Comparison of ENCODE assay signal across 9 cellular contexts in the genomic region with DNA sequence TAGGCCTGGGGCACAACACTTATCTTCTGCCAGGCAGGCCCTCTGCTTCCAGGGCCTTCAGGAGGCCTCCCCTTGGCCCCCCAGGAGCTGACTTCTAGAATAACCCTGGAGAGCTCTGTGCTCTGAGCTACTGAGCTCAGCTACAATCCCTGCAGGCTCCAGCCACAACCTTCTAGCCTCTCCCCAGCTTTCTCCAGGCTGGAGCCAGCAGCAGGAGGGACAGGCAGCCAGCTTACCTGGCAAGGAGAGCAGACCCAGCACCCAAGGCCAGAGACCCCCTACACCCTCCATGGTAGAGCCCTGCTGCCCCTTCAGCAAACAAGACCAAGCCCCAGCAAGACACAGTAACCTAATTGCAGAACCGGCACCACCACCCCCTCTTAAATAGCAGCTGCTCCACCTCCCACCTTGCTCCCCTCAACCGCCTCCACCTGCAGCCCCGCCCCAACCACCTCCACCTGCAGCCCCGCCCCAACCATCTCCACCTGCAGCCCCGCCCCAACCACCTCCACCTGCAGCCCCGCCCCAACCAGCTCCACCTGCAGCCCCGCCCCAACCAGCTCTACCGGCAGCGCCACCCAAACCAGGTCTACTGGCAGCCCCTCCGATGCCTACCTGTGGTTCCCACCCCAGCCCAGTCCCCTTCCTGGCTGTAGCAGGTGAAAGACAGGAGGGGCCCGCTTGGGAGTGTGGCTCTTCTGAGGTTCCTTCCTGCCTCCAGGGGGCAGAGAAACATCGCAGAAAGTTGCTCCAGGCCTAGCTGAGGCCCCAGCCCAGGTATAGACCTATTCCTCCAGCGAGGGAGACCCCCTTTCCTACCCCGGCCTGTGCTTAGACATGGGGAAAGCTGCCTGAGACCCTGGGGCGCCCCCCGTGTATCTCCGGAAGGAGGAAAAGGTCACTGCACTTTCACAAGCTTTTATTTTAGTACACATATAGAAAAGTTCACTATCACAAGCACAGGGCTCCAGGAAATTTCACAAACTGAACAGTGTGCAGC. TPM values are rescaled to one million over a fixed set of nuclear protein-coding genes. Genes with fewer than 3 reads are reported as not detected.
DNase-seq lines count a peak whose midpoint lies in the region; ATAC-seq, FAIRE-seq and TF ChIP-seq lines count a peak whose summit lies in the region.
"Had no signal": no experiment of that assay in that cellular context is flagged by ENCODE, and none has a peak within 500 bp of the region (broad histone marks: within the 10 kb centered on the region; RNA-seq: fewer than 3 reads in every experiment).

A gene (minus strand): TSS at position 357 of the 1,000 bp plus-strand sequence. CDS start 66 bp downstream, at position 291.

- peaks cover 23% of the 10 kb centered on the region for H3F3A ChIP-seq in SU-DHL-6 (ENCODE audit: insufficient read depth)

- H3K27me3 ChIP-seq in SU-DHL-6 (ENCODE audit: low read length) (no peaks in the 10 kb centered on the region), astrocyte (ENCODE audit: insufficient read depth, low read length) (peaks cover 14% of the 10 kb centered on the region), iPS-20b (ENCODE audit: insufficient read depth, low read length) (no peaks in the 10 kb centered on the region; the same call in 1 of the 2 replicates)

- FAIRE-seq in astrocyte (lab: Jason Lieb, UNC), result no peak
- FAIRE-seq: A204.1 had no signal

- no peaks in the 10 kb centered on the region for H3K4me1 Mint-ChIP-seq in astrocyte (ENCODE audit: low read depth, unreplicated experiment)

- H3K79me2 ChIP-seq in SU-DHL-6 (ENCODE audit: insufficient read depth, low read length), result peaks cover 7% of the 10 kb centered on the region
- no peaks in the 10 kb centered on the region for H3K79me2 ChIP-seq in astrocyte (ENCODE audit: insufficient read depth, low read length)

- no peak within 1 kb of the TSS for H3K4me3 Mint-ChIP-seq in astrocyte (ENCODE audit: unreplicated experiment)

- 0 out of 2 replicates have a peak, but pooled peaks cover 4% of the 10 kb centered on the region for H4K20me1 ChIP-seq in SU-DHL-6 (ENCODE audit: low read depth, low read length)
- peaks cover 4% of the 10 kb centered on the region for H4K20me1 ChIP-seq in astrocyte (ENCODE audit: insufficient read depth, low read length)

- DNase-seq in DMS 273 (lab: John Stamatoyannopoulos, UW; ENCODE audit: unreplicated experiment), result peak; percentile 74
- no peak for DNase-seq in DMS 273 treated with DMSO at 0.1 percent for 48 hours (lab: John Stamatoyannopoulos, UW)
- peak; percentile 92 for DNase-seq in HT-29 (ENCODE audit: low spot score)
- no peak for DNase-seq in astrocyte (ENCODE audit: low read depth)
- peak; percentile 73 for DNase-seq in stimulated activated CD8-positive, alpha-beta memory T cell treated with anti-CD3 and anti-CD28 coated beads, Interleukin-4, amount 100 ng/mL, for 48 hours

- H3K36me3 ChIP-seq in SU-DHL-6 (ENCODE audit: low read length) (peaks cover 3% of the 10 kb centered on the region; the same call in 1 of the 2 replicates), astrocyte (ENCODE audit: insufficient read depth, low read length) (no peaks in the 10 kb centered on the region), iPS-20b (ENCODE audit: insufficient read depth, low read depth, low read length) (peaks cover 5% of the 10 kb centered on the region; the same call in 1 of the 2 replicates)

- peaks cover under 1% of the 10 kb centered on the region for H3K36me3 Mint-ChIP-seq in astrocyte (ENCODE audit: low read depth, unreplicated experiment)

- H3K9ac ChIP-seq in SU-DHL-6 (ENCODE audit: low read length) (no peak within 1 kb of the TSS), astrocyte (ENCODE audit: low read length) (no peak within 1 kb of the TSS), iPS-20b (ENCODE audit: low read depth, low read length) (no peak within 1 kb of the TSS)

- H2AFZ ChIP-seq in SU-DHL-6 (ENCODE audit: low read depth, low read length, severe bottlenecking) (no peak within 1 kb of the TSS), astrocyte (ENCODE audit: low read depth, low read length) (no peak within 1 kb of the TSS)

- peak; percentile 69 for TF ChIP-seq CTCF in SU-DHL-6 (IDR thresholded peaks at IDR 0.05; ENCODE audit: insufficient read depth, low read length, poor library complexity, severe bottlenecking)
- TF ChIP-seq CTCF in astrocyte (IDR thresholded peaks at IDR 0.05; ENCODE audit: insufficient read depth, low read depth, low read length), result peak; percentile 33

- no peaks in the 10 kb centered on the region for H3K9me3 ChIP-seq in SU-DHL-6 (ENCODE audit: insufficient read depth, low read length)
- no peaks in the 10 kb centered on the region for H3K9me3 ChIP-seq in astrocyte (ENCODE audit: insufficient read depth, low read depth, low read length)
- no peaks in the 10 kb centered on the region for H3K9me3 ChIP-seq in iPS-20b (ENCODE audit: insufficient read depth, low read depth, low read length)

- H3K4me2 ChIP-seq in SU-DHL-6 (ENCODE audit: low read depth, low read length, poor library complexity, severe bottlenecking) (no peak within 1 kb of the TSS), astrocyte (ENCODE audit: low read length) (no peak within 1 kb of the TSS)

- no peak for ATAC-seq in HG03135 (IDR thresholded peaks at IDR 0.05; ENCODE audit: unreplicated experiment)

- H3K4me3 ChIP-seq in SU-DHL-6 (ENCODE audit: insufficient read depth, low read length, poor library complexity, severe bottlenecking), result no peak within 1 kb of the TSS
- no peak within 1 kb of the TSS for H3K4me3 ChIP-seq in astrocyte (ENCODE audit: insufficient read depth, low read depth, low read length)
- H3K4me3 ChIP-seq in iPS-20b (ENCODE audit: low read length), result peak within 1 kb of the TSS; percentile 26; the same call in 1 of the 2 replicates

- no peak within 1 kb of the TSS for H3K27ac ChIP-seq in SU-DHL-6 (ENCODE audit: low read depth, low read length)
- H3K27ac ChIP-seq in astrocyte (ENCODE audit: low read depth, low read length), result no peak within 1 kb of the TSS
- H3K27ac ChIP-seq in iPS-20b (ENCODE audit: low read length), result no peak within 1 kb of the TSS

- no peaks in the 10 kb centered on the region for H3K4me1 ChIP-seq in astrocyte (ENCODE audit: insufficient read depth, low read length)
- peaks cover 3% of the 10 kb centered on the region for H3K4me1 ChIP-seq in iPS-20b (ENCODE audit: insufficient read depth, low read length)

- H3K9me2 ChIP-seq in SU-DHL-6 (replicated peaks; ENCODE audit: insufficient read depth, low read length), result no peaks in the 10 kb centered on the region

- peaks cover 42% of the 10 kb centered on the region for H3K27me3 Mint-ChIP-seq in astrocyte (ENCODE audit: low read depth, unreplicated experiment)

- no peak within 1 kb of the TSS for H3K27ac Mint-ChIP-seq in astrocyte (ENCODE audit: unreplicated experiment)

- no peaks in the 10 kb centered on the region for H3K9me3 Mint-ChIP-seq in astrocyte (ENCODE audit: unreplicated experiment)

RNA-seq across cellular contexts. Expression of the gene that starts here (rescaled TPM):
- total RNA-seq in HT-29 (2014; rRNA removed; shearing (Covaris generic)), result 0.18 and 2.5 TPM in 2 replicates
- not detected in 2 replicates for total RNA-seq in astrocyte

Comparison
In these comparisons a context has a peak if more than half of its experiments do, and no peak if none do; other contexts are left out.
1. DNase-seq: peak in DMS 273 (single experiment), HT-29 (single experiment) and stimulated activated CD8-positive, alpha-beta memory T cell treated with anti-CD3 and anti-CD28 coated beads, Interleukin-4, amount 100 ng/mL, for 48 hours (single experiment); none in DMS 273 treated with DMSO at 0.1 percent for 48 hours (single experiment) and astrocyte (single experiment).